In genomic region chr20:2663887-2664719, GRCh38 we compare ENCODE assay signal across 8 cellular contexts. TPM values are rescaled to one million over a fixed set of nuclear protein-coding genes. Genes with fewer than 3 reads are reported as not detected.
DNase-seq lines count a peak whose midpoint lies in the region; ATAC-seq and TF ChIP-seq lines count a peak whose summit lies in the region.

Gene IDH3B (minus strand): TSS chr20:2664216. CDS start chr20:2664188, 28 bp downstream.

- no CpG with 5 or more reads among the region's 49 CpGs for WGBS in trophoblast cell (ENCODE audit: extremely low coverage, insufficient coverage, insufficient read length)
- 9 to 10% methylated on average over 13 to 49 of the region's 49 CpGs for WGBS in transverse colon (ENCODE audit: low coverage in 1 of 2), 2 donors

- H2BK5ac ChIP-seq in trophoblast cell (ENCODE audit: low read depth, low read length, poor library complexity): no peak within 1 kb of the TSS

- peak within 1 kb of the TSS; percentile 41 for H2AFZ ChIP-seq in trophoblast cell (ENCODE audit: insufficient read depth, low read length, poor library complexity)

- H3K14ac ChIP-seq in trophoblast cell (ENCODE audit: low read length): peak within 1 kb of the TSS; percentile 21

- no peak within 1 kb of the TSS for H2BK120ac ChIP-seq in trophoblast cell (ENCODE audit: insufficient read depth, low read length, poor library complexity)

- peak within 1 kb of the TSS; percentile 69 for H4K8ac ChIP-seq in trophoblast cell (ENCODE audit: low read depth, low read length)

- H3K9ac ChIP-seq in adipocyte (ENCODE audit: low read length) (peak within 1 kb of the TSS; percentile 94), trophoblast cell (ENCODE audit: low read length) (peak within 1 kb of the TSS; percentile 87)

- peaks cover 31% of the 10 kb centered on the region for H3K36me3 ChIP-seq in adipocyte (ENCODE audit: control insufficient read depth, insufficient read depth, low read length, severe bottlenecking)
- H3K36me3 ChIP-seq in cardiac muscle cell: peaks cover 11% of the 10 kb centered on the region
- peaks cover 15 to 24% of the 10 kb centered on the region in 2 experiments for H3K36me3 ChIP-seq in trophoblast cell (ENCODE audit: control insufficient read depth in 1 of 2, insufficient read depth in 2 of 2, low read length in 2 of 2)
- peaks cover 0 to 17% (median 8%) of the 10 kb centered on the region in 4 donors for H3K36me3 ChIP-seq in transverse colon

- peak within 1 kb of the TSS; percentile 60 for H4K91ac ChIP-seq in trophoblast cell (ENCODE audit: low read depth, low read length)

- H3K27ac ChIP-seq in cardiac muscle cell (peak within 1 kb of the TSS; percentile 98), trophoblast cell (ENCODE audit: low read depth, low read length) (peak within 1 kb of the TSS; percentile 0), transverse colon (peak within 1 kb of the TSS; percentile 75 to 89 (median 87))

- no peaks in the 10 kb centered on the region for H3K79me1 ChIP-seq in trophoblast cell (ENCODE audit: low read length)

- no peak for TF ChIP-seq EP300 in transverse colon (IDR thresholded peaks at IDR 0.05; ENCODE audit: low read depth)

- H3K4ac ChIP-seq in trophoblast cell (ENCODE audit: low read depth, low read length): peak within 1 kb of the TSS; percentile 34

- in situ Hi-C loops in transverse colon (cut with MboI; ENCODE audit: low pct_ligation_motif_present in 1 of 4, low pct_unique_long_range_greater_than_20kb in 1 of 4, low sequenced_read_pairs in 3 of 4): no loop called here

- peak within 1 kb of the TSS; percentile 98 for H3K4me3 ChIP-seq in adipocyte (ENCODE audit: low read length)
- peak within 1 kb of the TSS; percentile 90 for H3K4me3 ChIP-seq in cardiac muscle cell
- H3K4me3 ChIP-seq in trophoblast cell (ENCODE audit: low read depth, low read length): peak within 1 kb of the TSS; percentile 94
- peak within 1 kb of the TSS; percentile 72 to 95 (median 86) for H3K4me3 ChIP-seq in transverse colon

- DNase-seq in NCI-H1417 treated with DMSO at 0.1 percent for 48 hours (lab: John Stamatoyannopoulos, UW) (peak; percentile 70), T follicular helper cell (ENCODE audit: low read depth) (peak; percentile 88), adipocyte (ENCODE audit: low read depth) (peak; percentile 96), cardiac muscle cell (ENCODE audit: low read depth in 1 of 2, low spot score in 1 of 2) (peak; percentile 92 to 95), trophoblast cell (peak; percentile 91 to 92), transverse colon (peak; percentile 94)

- ATAC-seq in HG02678 (IDR thresholded peaks at IDR 0.05; ENCODE audit: unreplicated experiment): peak; percentile 91

- H3K18ac ChIP-seq in trophoblast cell (ENCODE audit: low read length): peak within 1 kb of the TSS; percentile 1

- no peak within 1 kb of the TSS for H3K23ac ChIP-seq in trophoblast cell (ENCODE audit: low read length)

- H3K9me3 ChIP-seq in adipocyte (ENCODE audit: control insufficient read depth, low read length) (no peaks in the 10 kb centered on the region), cardiac muscle cell (ENCODE audit: low read depth) (no peaks in the 10 kb centered on the region), trophoblast cell (ENCODE audit: insufficient read depth, low read depth, low read length) (no peaks in the 10 kb centered on the region), transverse colon (no peaks in the 10 kb centered on the region)

- peak within 1 kb of the TSS; percentile 78 for H4K12ac ChIP-seq in trophoblast cell (ENCODE audit: low read depth, low read length)

- H3K79me2 ChIP-seq in trophoblast cell (ENCODE audit: control insufficient read depth, insufficient read depth, low read length, poor library complexity): no peaks in the 10 kb centered on the region

- no peak within 1 kb of the TSS for H2BK12ac ChIP-seq in trophoblast cell (ENCODE audit: low read length)

- H2AK5ac ChIP-seq in trophoblast cell (ENCODE audit: low read length): peak within 1 kb of the TSS; percentile 3

- TF ChIP-seq POLR2A in GM10847 (IDR thresholded peaks at IDR 0.05; ENCODE audit: extremely low read depth, insufficient read length) (peak; percentile 53), transverse colon (IDR thresholded peaks at IDR 0.05) (peak; percentile 88)

- TF ChIP-seq CTCF in cardiac muscle cell (IDR thresholded peaks at IDR 0.05; ENCODE audit: low read depth, low read length) (no peak), transverse colon (IDR thresholded peaks at IDR 0.05) (no peak)

- H3K4me2 ChIP-seq in trophoblast cell (ENCODE audit: low read length): peak within 1 kb of the TSS; percentile 98

- H3K4me1 ChIP-seq in adipocyte (ENCODE audit: control insufficient read depth, insufficient read depth, low read length) (peaks cover 11% of the 10 kb centered on the region), cardiac muscle cell (ENCODE audit: low read depth) (peaks cover 9% of the 10 kb centered on the region), trophoblast cell (ENCODE audit: control insufficient read depth in 1 of 2, insufficient read depth in 2 of 2, low read length in 2 of 2) (peaks cover 4% of the 10 kb centered on the region in 2 experiments), transverse colon (peaks cover 6 to 17% (median 11%) of the 10 kb centered on the region in 4 donors)

- H3K27me3 ChIP-seq in adipocyte (replicated peaks; ENCODE audit: control insufficient read depth, insufficient read depth, low read length): no peaks in the 10 kb centered on the region
- peaks cover 24% of the 10 kb centered on the region for H3K27me3 ChIP-seq in cardiac muscle cell
- no peaks in the 10 kb centered on the region for H3K27me3 ChIP-seq in trophoblast cell (ENCODE audit: insufficient read depth, low read length)
- no peaks in the 10 kb centered on the region for H3K27me3 ChIP-seq in transverse colon

- intact Hi-C loops in transverse colon (cut with DNase I; ENCODE audit: low total_unique reads): no loop called here

RNA-seq across cellular contexts. Expression of gene IDH3B, which starts in this region (rescaled TPM):
- total RNA-seq in cardiac muscle cell (216 and 266 TPM in 2 replicates), transverse colon (100 to 1,000 TPM in 2 of 4 donors, 10 to 100 TPM in 2; 71.8 to 152 (median 106) TPM)
- 211 and 244 TPM in 2 replicates for polyA plus RNA-seq in cardiac muscle cell
- polyA plus RNA-seq in trophoblast cell (2013): 41.4 and 42.6 TPM in 2 replicates

Comparison
In these comparisons a context has a peak if more than half of its experiments do, and no peak if none do; other contexts are left out.
1. Peak in every context shown above with its lines: DNase-seq, ATAC-seq, H3K4me3 ChIP-seq and H3K27ac ChIP-seq.
2. H3K27ac ChIP-seq: peak in every context shown above with its lines; median percentile 98 in cardiac muscle cell; 87 in transverse colon; 0 in trophoblast cell.